Comparison of ENCODE assay signal across 8 cellular contexts in the genomic region with DNA sequence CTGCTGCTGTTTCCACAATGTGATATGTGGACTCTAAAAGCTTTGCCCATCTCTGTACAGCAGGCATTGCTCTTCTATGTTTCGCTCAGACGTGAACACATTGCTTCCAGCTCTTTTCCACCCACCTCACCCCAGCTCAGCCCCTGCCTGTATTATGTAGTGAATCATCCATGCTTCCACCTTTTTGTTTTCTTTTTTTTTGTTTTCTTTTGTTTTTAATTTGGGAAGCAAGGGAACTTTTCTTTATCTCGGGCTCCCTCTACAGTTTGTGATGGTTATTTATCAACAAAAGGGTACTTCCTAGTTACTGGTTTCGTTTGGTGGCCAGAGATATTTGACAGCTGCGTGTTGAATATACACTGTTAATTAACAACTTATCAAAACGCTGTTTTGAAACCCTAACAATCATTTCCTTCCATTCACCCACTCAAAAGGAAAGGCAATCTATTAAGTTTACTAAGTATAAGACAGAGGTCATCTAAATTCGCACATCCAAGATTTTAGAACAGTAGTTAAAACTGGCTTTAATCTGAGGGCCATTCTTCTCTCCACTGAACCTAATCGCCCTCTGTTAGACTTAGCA.
DNase-seq lines count a peak whose midpoint lies in the region; ATAC-seq, FAIRE-seq and TF ChIP-seq lines count a peak whose summit lies in the region.

No MANE protein-coding gene starts in this region.

- no peaks in the 10 kb centered on the region for H4K20me1 ChIP-seq in endothelial cell of umbilical vein (replicated peaks; ENCODE audit: control insufficient read depth, extremely low read depth, insufficient read depth, low read length)

- DNase-seq in OCI-M1 (lab: John Stamatoyannopoulos, UW) (peak; percentile 59), endothelial cell of umbilical vein (ENCODE audit: low read depth, low spot score) (peak; percentile 68), pancreas (no peak)
- DNase-seq in activated CD8-positive, alpha-beta memory T cell treated with anti-CD3 and anti-CD28 coated beads, Interleukin-2, amount 50 U/mL, for 4 hours = no peak
- DNase-seq in T-helper 2 cell treated with Interferon-gamma antibody and Interleukin-4, amounts not matched to agents 5 μg/mL and 100 μg/mL, for 36 hours (ENCODE audit: low spot score) = no peak

- H3K4me2 ChIP-seq in endothelial cell of umbilical vein (ENCODE audit: insufficient read depth, low read length) = peak overlapping the region; percentile 45

- H3K27ac ChIP-seq in ACC112 (ENCODE audit: low read depth, low read length) (no peak overlapping the region), endothelial cell of umbilical vein (ENCODE audit: insufficient read depth, low read depth, low read length) (no peak overlapping the region), pancreas (no peak overlapping the region)

- H3K36me3 Mint-ChIP-seq in T-helper 2 cell treated with Interferon-gamma antibody and Interleukin-4, amounts not matched to agents 5 μg/mL and 100 μg/mL, for 36 hours (ENCODE audit: low read depth) = no peaks in the 10 kb centered on the region

- H2AFZ ChIP-seq in ACC112 (ENCODE audit: low read length, unreplicated experiment) = peak overlapping the region; percentile 66
- peak overlapping the region; percentile 79 for H2AFZ ChIP-seq in endothelial cell of umbilical vein (ENCODE audit: low read depth, low read length)

- H3K9me3 ChIP-seq in endothelial cell of umbilical vein (replicated peaks; ENCODE audit: control insufficient read depth, insufficient read depth, low read length) = no peaks in the 10 kb centered on the region
- no peaks in the 10 kb centered on the region for H3K9me3 ChIP-seq in pancreas

- peak; percentile 66 for ATAC-seq in HG02970 (IDR thresholded peaks at IDR 0.05; ENCODE audit: low FRiP score, unreplicated experiment)
- ATAC-seq in pancreas = peak in 3 of 4 donors; percentile 72 to 76 (median 75)

- no peak overlapping the region for H3K4me3 Mint-ChIP-seq in T-helper 2 cell treated with Interferon-gamma antibody and Interleukin-4, amounts not matched to agents 5 μg/mL and 100 μg/mL, for 36 hours

- BruUV-seq in endothelial cell of umbilical vein (replicated peaks; lab: Mats Ljungman, UMichigan) = no TSS peak

- H3K9ac ChIP-seq in endothelial cell of umbilical vein (replicated peaks; ENCODE audit: extremely low read depth, insufficient read depth, low read length) = no peak overlapping the region

- H3K4me3 ChIP-seq in ACC112 (ENCODE audit: low read depth, low read length) (peak overlapping the region; percentile 57; the same call in 1 of the 2 replicates), endothelial cell of umbilical vein (replicated peaks in 1 of 3; ENCODE audit: insufficient read depth in 1 of 3, low read depth in 1 of 3, low read length in 3 of 3) (peak overlapping the region in 1 of 3 experiments; percentile 39), pancreas (no peak overlapping the region)

- H3K9me3 Mint-ChIP-seq in T-helper 2 cell treated with Interferon-gamma antibody and Interleukin-4, amounts not matched to agents 5 μg/mL and 100 μg/mL, for 36 hours = no peaks in the 10 kb centered on the region

- H3K4me1 ChIP-seq in ACC112 (ENCODE audit: control insufficient read depth, insufficient read depth, low read length, unreplicated experiment) (no peaks in the 10 kb centered on the region), endothelial cell of umbilical vein (ENCODE audit: control insufficient read depth, extremely low read depth, insufficient read depth, low read length) (peaks cover 3% of the 10 kb centered on the region), pancreas (no peaks in the 10 kb centered on the region)

- CTCF ChIA-PET in endothelial cell of umbilical vein (lab: Charles Lee) = interaction anchor here (0.7 to 3.9 kb wide), 14 partner anchors 11 to 1514 kb away, joined by 3 to 21 read pairs (median 6); a partner anchor contains a TSS

- intact Hi-C loops in endothelial cell of umbilical vein (cut with micrococcal nuclease) (loop anchor here (2.0 to 10.0 kb wide), 4 partner anchors 247 to 514 kb away; no protein-coding TSS in a partner anchor), pancreas (cut with DNase I) (no loop called here)

- H3K79me2 ChIP-seq in ACC112 (ENCODE audit: control insufficient read depth, insufficient read depth, low read length, unreplicated experiment) (no peaks in the 10 kb centered on the region), endothelial cell of umbilical vein (ENCODE audit: control insufficient read depth, insufficient read depth, low read length) (no peaks in the 10 kb centered on the region)

- H3K9me1 ChIP-seq in endothelial cell of umbilical vein (replicated peaks; ENCODE audit: control insufficient read depth, extremely low read depth, insufficient read depth, low read length) = no peaks in the 10 kb centered on the region

- POLR2A ChIA-PET in endothelial cell of umbilical vein (lab: Charles Lee) = interaction anchor here (0.7 to 1.1 kb wide), 2 partner anchors 128 to 239 kb away, joined by 3 to 5 read pairs; a partner anchor contains a TSS

- TF ChIP-seq CTCF in GM12873 (IDR thresholded peaks at IDR 0.05; ENCODE audit: insufficient read depth, low read depth, low read length, missing control alignments) (peak; percentile 46), endothelial cell of umbilical vein (IDR thresholded peaks at IDR 0.05; ENCODE audit: extremely low read depth in 1 of 2, insufficient read depth in 1 of 2, low read depth in 1 of 2, low read length in 2 of 2) (peak; percentile 30 to 50), pancreas (IDR thresholded peaks at IDR 0.05) (peak in 2 of 4 donors; percentile 28 to 34)

- FAIRE-seq in endothelial cell of umbilical vein (lab: Jason Lieb, UNC) (peak; percentile 80), pancreas (lab: Jason Lieb, UNC) (no peak)

- peaks cover 19% of the 10 kb centered on the region for H3K27me3 Mint-ChIP-seq in T-helper 2 cell treated with Interferon-gamma antibody and Interleukin-4, amounts not matched to agents 5 μg/mL and 100 μg/mL, for 36 hours (ENCODE audit: low read depth)

- H3K27ac Mint-ChIP-seq in T-helper 2 cell treated with Interferon-gamma antibody and Interleukin-4, amounts not matched to agents 5 μg/mL and 100 μg/mL, for 36 hours = no peak overlapping the region

- H3K27me3 ChIP-seq in ACC112 (ENCODE audit: insufficient read depth, low read length) = 0 out of 2 replicates have a peak, but pooled peaks cover 4% of the 10 kb centered on the region
- H3K27me3 ChIP-seq in endothelial cell of umbilical vein (ENCODE audit: control insufficient read depth in 2 of 2, insufficient read depth in 2 of 2, low read length in 2 of 2) = peaks cover 9 to 29% of the 10 kb centered on the region in 2 experiments
- no peaks in the 10 kb centered on the region for H3K27me3 ChIP-seq in pancreas

- H3K4me1 Mint-ChIP-seq in T-helper 2 cell treated with Interferon-gamma antibody and Interleukin-4, amounts not matched to agents 5 μg/mL and 100 μg/mL, for 36 hours (ENCODE audit: low read depth) = peaks cover 6% of the 10 kb centered on the region

- WGBS in pancreas, 2 donors = 16 to 25% methylated on average over 8 of the region's 8 CpGs

- dilution Hi-C loops in endothelial cell of umbilical vein (cut with MboI; ENCODE audit: extremely low pct_ligation_motif_present, low sequenced_read_pairs) = no loop called here

- TF ChIP-seq POLR2A in endothelial cell of umbilical vein (IDR thresholded peaks at IDR 0.05; ENCODE audit: low read depth, low read length) = no peak

- H3K36me3 ChIP-seq in ACC112 (ENCODE audit: insufficient read depth, low read length) (no peaks in the 10 kb centered on the region), endothelial cell of umbilical vein (ENCODE audit: control insufficient read depth in 2 of 2, extremely low read depth in 1 of 2, insufficient read depth in 2 of 2, low read length in 2 of 2) (no peaks in the 10 kb centered on the region), pancreas (no peaks in the 10 kb centered on the region)

TF ChIP-seq in endothelial cell of umbilical vein, 7 proteins besides CTCF, POLR2A, EP300 and RAD21:
- TF ChIP-seq POLR2AphosphoS5 (IDR thresholded peaks at IDR 0.05; ENCODE audit: insufficient read depth, low read depth, low read length) (no peak), FOS (IDR thresholded peaks at IDR 0.05; ENCODE audit: borderline replicate concordance, insufficient read depth, low read length) (peak; percentile 30)

Comparison
In these comparisons a context has a peak if more than half of its experiments do, and no peak if none do; other contexts are left out.
1. DNase-seq: peak in OCI-M1 (single experiment) and endothelial cell of umbilical vein (single experiment); none in pancreas (0 of 6), activated CD8-positive, alpha-beta memory T cell treated with anti-CD3 and anti-CD28 coated beads, Interleukin-2, amount 50 U/mL, for 4 hours (single experiment) and T-helper 2 cell treated with Interferon-gamma antibody and Interleukin-4, amounts not matched to agents 5 μg/mL and 100 μg/mL, for 36 hours (single experiment).